In the genomic region with DNA sequence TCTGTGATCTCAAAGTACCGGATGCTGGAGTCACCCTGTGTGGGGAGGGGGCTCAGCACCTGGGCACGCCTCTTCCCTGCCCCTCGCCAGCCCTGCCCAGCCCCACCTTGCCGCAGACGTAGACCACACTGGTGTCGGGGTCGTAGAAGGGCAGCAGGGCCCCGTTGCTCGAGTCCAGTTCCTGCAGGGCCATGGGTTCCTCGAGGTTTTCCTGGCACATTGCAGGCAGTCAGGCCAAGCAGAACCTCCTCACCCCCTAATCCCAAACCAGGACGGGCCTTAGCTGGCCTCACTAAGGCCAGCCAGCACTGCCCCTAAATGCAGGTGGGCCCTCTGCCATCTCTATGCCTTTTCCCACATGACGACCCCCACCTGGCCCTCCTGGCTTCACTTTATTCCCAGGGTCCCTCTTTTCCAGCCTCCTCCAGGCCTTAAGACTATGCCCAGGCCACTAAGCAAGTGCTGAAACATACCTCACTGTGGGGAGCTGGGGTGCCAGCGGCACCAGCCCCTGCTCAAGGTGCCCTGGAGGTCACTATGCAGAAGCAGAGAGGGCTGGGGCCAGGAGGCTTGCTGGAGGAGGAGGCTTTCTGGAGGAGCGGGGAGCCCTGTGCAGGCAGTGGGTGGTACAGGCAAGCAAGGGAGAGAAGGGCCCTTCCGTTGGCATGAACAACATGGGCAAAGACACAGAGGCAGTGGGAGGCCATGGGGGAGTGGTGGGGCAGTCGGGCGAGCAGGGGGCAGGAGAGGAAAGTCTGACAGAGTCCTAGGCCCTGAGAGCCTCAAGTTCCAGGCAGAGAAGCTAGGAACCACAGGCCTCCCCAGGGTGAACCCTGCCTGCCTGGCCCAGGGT, we compare ENCODE assay signal across 1 cellular context.
TF ChIP-seq lines count a peak whose summit lies in the region.

No MANE protein-coding gene starts in this region.

TF ChIP-seq in H1, 55 proteins besides CTCF, POLR2A, EP300 and RAD21:
- TF ChIP-seq MAFK (IDR thresholded peaks at IDR 0.05; ENCODE audit: low read depth, low read length): no peak
- no peak for TF ChIP-seq SUZ12 (IDR thresholded peaks at IDR 0.05; ENCODE audit: low read length)
- TF ChIP-seq JUN (IDR thresholded peaks at IDR 0.05; ENCODE audit: low read depth, low read length): no peak
- peak; percentile 17; the same call in 1 of the 2 replicates for TF ChIP-seq POLR2AphosphoS5 (IDR thresholded peaks at IDR 0.05; ENCODE audit: low read depth, low read length)
- TF ChIP-seq, protein P1, sequence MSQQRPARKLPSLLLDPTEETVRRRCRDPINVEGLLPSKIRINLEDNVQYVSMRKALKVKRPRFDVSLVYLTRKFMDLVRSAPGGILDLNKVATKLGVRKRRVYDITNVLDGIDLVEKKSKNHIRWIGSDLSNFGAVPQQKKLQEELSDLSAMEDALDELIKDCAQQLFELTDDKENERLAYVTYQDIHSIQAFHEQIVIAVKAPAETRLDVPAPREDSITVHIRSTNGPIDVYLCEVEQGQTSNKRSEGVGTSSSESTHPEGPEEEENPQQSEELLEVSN (IDR thresholded peaks at IDR 0.05): no peak
- TF ChIP-seq EGR1 (IDR thresholded peaks at IDR 0.05; ENCODE audit: borderline replicate concordance, low read depth, low read length): no peak
- TF ChIP-seq CHD1 (IDR thresholded peaks at IDR 0.05; ENCODE audit: low read depth, low read length): no peak
- TF ChIP-seq, protein P2, sequence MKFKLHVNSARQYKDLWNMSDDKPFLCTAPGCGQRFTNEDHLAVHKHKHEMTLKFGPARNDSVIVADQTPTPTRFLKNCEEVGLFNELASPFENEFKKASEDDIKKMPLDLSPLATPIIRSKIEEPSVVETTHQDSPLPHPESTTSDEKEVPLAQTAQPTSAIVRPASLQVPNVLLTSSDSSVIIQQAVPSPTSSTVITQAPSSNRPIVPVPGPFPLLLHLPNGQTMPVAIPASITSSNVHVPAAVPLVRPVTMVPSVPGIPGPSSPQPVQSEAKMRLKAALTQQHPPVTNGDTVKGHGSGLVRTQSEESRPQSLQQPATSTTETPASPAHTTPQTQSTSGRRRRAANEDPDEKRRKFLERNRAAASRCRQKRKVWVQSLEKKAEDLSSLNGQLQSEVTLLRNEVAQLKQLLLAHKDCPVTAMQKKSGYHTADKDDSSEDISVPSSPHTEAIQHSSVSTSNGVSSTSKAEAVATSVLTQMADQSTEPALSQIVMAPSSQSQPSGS (IDR thresholded peaks at IDR 0.05; ENCODE audit: low read length): no peak
TF ChIP-seq in H1: peak in this region for 1.
